In genomic region chr6:142376115-142376514, GRCh38 we compare ENCODE assay signal across 13 cellular contexts.
DNase-seq lines count a peak whose midpoint lies in the region; ATAC-seq, FAIRE-seq and TF ChIP-seq lines count a peak whose summit lies in the region.
"Had no signal": no experiment of that assay in that cellular context is flagged by ENCODE, and none has a peak within 500 bp of the region (broad histone marks: within the 10 kb centered on the region; RNA-seq: fewer than 3 reads in every experiment).

No MANE protein-coding gene starts in this region.

- no peak overlapping the region for H3K23ac ChIP-seq in IMR-90 (ENCODE audit: low read depth, low read length)

- H4K5ac ChIP-seq in IMR-90 (ENCODE audit: low read depth, low read length): no peak overlapping the region

- no peak overlapping the region for H2AK5ac ChIP-seq in IMR-90 (ENCODE audit: low read depth, low read length)

- no peaks in the 10 kb centered on the region for H3K79me2 ChIP-seq in astrocyte (ENCODE audit: insufficient read depth, low read length)

- peaks cover 17% of the 10 kb centered on the region for H3K4me1 ChIP-seq in IMR-90 (ENCODE audit: control insufficient read depth, insufficient read depth, low read length)
- H3K4me1 ChIP-seq in astrocyte (ENCODE audit: insufficient read depth, low read length): peaks cover 31% of the 10 kb centered on the region
- H3K4me1 ChIP-seq in mesodermal cell (ENCODE audit: control insufficient read depth, insufficient read depth, low read length, poor library complexity, severe bottlenecking): peaks cover 61% of the 10 kb centered on the region
- peaks cover 12 to 29% of the 10 kb centered on the region in 2 donors for H3K4me1 ChIP-seq in left lung

- H2AFZ ChIP-seq in IMR-90 (replicated peaks; ENCODE audit: low read length, poor library complexity) (no peak overlapping the region), astrocyte (ENCODE audit: low read depth, low read length) (no peak overlapping the region)

- H2BK5ac ChIP-seq in IMR-90 (ENCODE audit: low read depth, low read length, poor library complexity, severe bottlenecking): peak overlapping the region; percentile 69

- H3K4ac ChIP-seq in IMR-90 (ENCODE audit: low read depth, low read length): peak overlapping the region; percentile 46; the same call in 1 of the 2 replicates

- no peaks in the 10 kb centered on the region for H3K27me3 Mint-ChIP-seq in astrocyte (ENCODE audit: low read depth, unreplicated experiment)

- FAIRE-seq in astrocyte (lab: Jason Lieb, UNC): no peak

- H3K18ac ChIP-seq in IMR-90 (ENCODE audit: low read depth, low read length): no peak overlapping the region

- no peaks in the 10 kb centered on the region for H4K20me1 ChIP-seq in IMR-90 (ENCODE audit: insufficient read depth, low read length)
- H4K20me1 ChIP-seq in astrocyte (ENCODE audit: insufficient read depth, low read length): no peaks in the 10 kb centered on the region
- H4K20me1 ChIP-seq: BLaER1 treated with 17β-estradiol and CSF1 and Interleukin-3, amounts not matched to agents 10 nM and 100 nM had no signal

- intact Hi-C loops in IMR-90 (cut with micrococcal nuclease) (no loop called here), left lung (cut with DNase I) (no loop called here)

- DNase-seq in EH (ENCODE audit: low read depth) (peak; percentile 60), IMR-90 (no peak), astrocyte (ENCODE audit: low read depth) (no peak), left lung (no peak), OCI-M1 (lab: John Stamatoyannopoulos, UW) (no peak)
- DNase-seq: NCI-H1105, NCI-H187, NCI-H446, NCI-H774, SHP77 treated with DMSO at 0.1 percent for 48 hours had no signal

- dilution Hi-C loops in IMR-90 (cut with HindIII; ENCODE audit: low sequenced_read_pairs, unreplicated experiment): no loop called here

- WGBS in IMR-90 (ENCODE audit: extremely low coverage in 2 of 2, insufficient read length in 1 of 2), 2 experiments: no CpG with 5 or more reads among the region's 2 CpGs
- WGBS in mesodermal cell (ENCODE audit: insufficient coverage in 2 of 2), 2 experiments: no CpG with 5 or more reads among the region's 2 CpGs

- H3K4me1 Mint-ChIP-seq in astrocyte (ENCODE audit: low read depth, unreplicated experiment): peaks cover 65% of the 10 kb centered on the region

- TF ChIP-seq RAD21 in IMR-90 (IDR thresholded peaks at IDR 0.05; ENCODE audit: low read length): no peak

- no TSS peak for BruUV-seq in IMR-90 (replicated peaks; lab: Mats Ljungman, UMichigan)

- in situ Hi-C loops in IMR-90 (cut with MboI; ENCODE audit: low sequenced_read_pairs): no loop called here

- no peak overlapping the region for H3K14ac ChIP-seq in IMR-90 (replicated peaks; ENCODE audit: low read depth, low read length)

- H3K4me2 ChIP-seq in IMR-90 (ENCODE audit: low read depth, low read length) (no peak overlapping the region), astrocyte (ENCODE audit: low read length) (no peak overlapping the region)
- H3K4me2 ChIP-seq: BLaER1 treated with 17β-estradiol and CSF1 and Interleukin-3, amounts not matched to agents 10 nM and 100 nM had no signal

- CTCF ChIA-PET in IMR-90 (lab: Yijun Ruan, JAX): interaction anchor here (1.4 kb wide), 1 partner anchor 14 kb away, joined by 3 read pairs; no protein-coding TSS in a partner anchor

- H3K56ac ChIP-seq in IMR-90 (ENCODE audit: extremely low read depth, insufficient read depth, low read length): no peak overlapping the region

- peak overlapping the region; percentile 87 for H3K27ac Mint-ChIP-seq in astrocyte (ENCODE audit: unreplicated experiment)

- H3K9me3 Mint-ChIP-seq in astrocyte (ENCODE audit: unreplicated experiment): no peaks in the 10 kb centered on the region

- H2BK120ac ChIP-seq in IMR-90 (ENCODE audit: low read depth, low read length): peak overlapping the region; percentile 76; the same call in 1 of the 2 replicates

- no peak for ATAC-seq in IMR-90 (ENCODE audit: low read depth)
- ATAC-seq in left lung: no peak
- ATAC-seq in HG03460 (IDR thresholded peaks at IDR 0.05; ENCODE audit: unreplicated experiment): no peak

- no peak overlapping the region for H3K9ac ChIP-seq in IMR-90 (ENCODE audit: low read depth, low read length)
- H3K9ac ChIP-seq in astrocyte (ENCODE audit: low read length): no peak overlapping the region
- H3K9ac ChIP-seq: BLaER1 treated with 17β-estradiol and CSF1 and Interleukin-3, amounts not matched to agents 10 nM and 100 nM had no signal

- H3K36me3 ChIP-seq in IMR-90 (ENCODE audit: control insufficient read depth, insufficient read depth, low read length) (no peaks in the 10 kb centered on the region), astrocyte (ENCODE audit: insufficient read depth, low read length) (no peaks in the 10 kb centered on the region), mesodermal cell (ENCODE audit: control insufficient read depth, insufficient read depth, low read length) (peaks cover 5% of the 10 kb centered on the region), left lung (no peaks in the 10 kb centered on the region)
- H3K36me3 ChIP-seq: BLaER1 treated with 17β-estradiol and CSF1 and Interleukin-3, amounts not matched to agents 10 nM and 100 nM had no signal

- TF ChIP-seq POLR2A in IMR-90 (IDR thresholded peaks at IDR 0.05; ENCODE audit: low read depth, low read length): no peak

- H3K27ac ChIP-seq in IMR-90 (ENCODE audit: insufficient read depth, low read length): no peak overlapping the region
- no peak overlapping the region for H3K27ac ChIP-seq in astrocyte (ENCODE audit: low read depth, low read length)
- peak overlapping the region; percentile 98 for H3K27ac ChIP-seq in mesodermal cell (ENCODE audit: low read depth, low read length, severe bottlenecking)
- no peak overlapping the region for H3K27ac ChIP-seq in left lung
- H3K27ac ChIP-seq: BLaER1 treated with 17β-estradiol and CSF1 and Interleukin-3, amounts not matched to agents 10 nM and 100 nM had no signal

- peaks cover 12% of the 10 kb centered on the region for H3K9me1 ChIP-seq in IMR-90 (ENCODE audit: insufficient read depth, low read length)

- POLR2A ChIA-PET in IMR-90 (lab: Charles Lee; ENCODE audit: unreplicated experiment): no interaction called here

- H2BK15ac ChIP-seq in IMR-90 (ENCODE audit: low read depth, low read length): no peak overlapping the region; the same call in 2 of the 3 replicates

- no peaks in the 10 kb centered on the region for H3K27me3 ChIP-seq in IMR-90 (ENCODE audit: control insufficient read depth, insufficient read depth, low read length)
- no peaks in the 10 kb centered on the region for H3K27me3 ChIP-seq in astrocyte (ENCODE audit: insufficient read depth, low read length)
- H3K27me3 ChIP-seq in left lung: no peaks in the 10 kb centered on the region
- H3K27me3 ChIP-seq: BLaER1 treated with 17β-estradiol and CSF1 and Interleukin-3, amounts not matched to agents 10 nM and 100 nM had no signal

- peak overlapping the region; percentile 36; the same call in 1 of the 2 replicates for H2BK20ac ChIP-seq in IMR-90 (ENCODE audit: low read depth, low read length)

- no peak overlapping the region for H3K4me3 Mint-ChIP-seq in astrocyte (ENCODE audit: unreplicated experiment)

- peaks cover 4% of the 10 kb centered on the region for H3K36me3 Mint-ChIP-seq in astrocyte (ENCODE audit: low read depth, unreplicated experiment)

- H3K9me3 ChIP-seq in IMR-90 (ENCODE audit: control insufficient read depth, insufficient read depth, low read length): no peaks in the 10 kb centered on the region
- H3K9me3 ChIP-seq in astrocyte (ENCODE audit: insufficient read depth, low read depth, low read length): no peaks in the 10 kb centered on the region
- no peaks in the 10 kb centered on the region for H3K9me3 ChIP-seq in mesodermal cell (ENCODE audit: control insufficient read depth, low read length)
- H3K9me3 ChIP-seq in left lung: no peaks in the 10 kb centered on the region
- H3K9me3 ChIP-seq: BLaER1 treated with 17β-estradiol and CSF1 and Interleukin-3, amounts not matched to agents 10 nM and 100 nM had no signal

- no peak overlapping the region for H2AK9ac ChIP-seq in IMR-90 (replicated peaks; ENCODE audit: low read depth, low read length, poor library complexity)

- H3K79me1 ChIP-seq in IMR-90 (ENCODE audit: low read depth in 1 of 2, low read length in 2 of 2): peaks cover 11 to 27% of the 10 kb centered on the region in 2 experiments

- H4K91ac ChIP-seq in IMR-90 (ENCODE audit: insufficient read depth, low read depth, low read length): no peak overlapping the region

- H4K8ac ChIP-seq in IMR-90 (ENCODE audit: low read depth in 2 of 2, low read length in 2 of 2): no peak overlapping the region

- TF ChIP-seq CTCF in IMR-90 (conservative IDR thresholded peaks at IDR 0.05; ENCODE audit: low read depth, low read length) (no peak), astrocyte (IDR thresholded peaks at IDR 0.05; ENCODE audit: insufficient read depth, low read depth, low read length) (no peak), left lung (IDR thresholded peaks at IDR 0.05) (no peak)

- H3K4me3 ChIP-seq in IMR-90 (ENCODE audit: insufficient read depth, low read depth, low read length): no peak overlapping the region
- no peak overlapping the region for H3K4me3 ChIP-seq in astrocyte (ENCODE audit: insufficient read depth, low read depth, low read length)
- no peak overlapping the region for H3K4me3 ChIP-seq in mesodermal cell (ENCODE audit: extremely low read depth, insufficient read depth, low read length, poor library complexity, severe bottlenecking)
- H3K4me3 ChIP-seq in left lung: no peak overlapping the region
- H3K4me3 ChIP-seq: BLaER1 treated with 17β-estradiol and CSF1 and Interleukin-3, amounts not matched to agents 10 nM and 100 nM had no signal

TF ChIP-seq in IMR-90, 13 proteins besides CTCF, POLR2A, EP300 and RAD21:
- TF ChIP-seq RCOR1 (IDR thresholded peaks at IDR 0.05; ENCODE audit: insufficient replicate concordance, low read length): no peak
- no peak for TF ChIP-seq RFX5 (IDR thresholded peaks at IDR 0.05; ENCODE audit: low read depth, low read length)
- TF ChIP-seq ELK1 (IDR thresholded peaks at IDR 0.05; ENCODE audit: borderline replicate concordance, low read depth, low read length): no peak
- no peak for TF ChIP-seq CHD1 (IDR thresholded peaks at IDR 0.05; ENCODE audit: low read depth, low read length)
- no peak for TF ChIP-seq FOS (IDR thresholded peaks at IDR 0.05; ENCODE audit: low read depth, low read length)
